17 cellular contexts compared by ENCODE assay signal in the genomic region with DNA sequence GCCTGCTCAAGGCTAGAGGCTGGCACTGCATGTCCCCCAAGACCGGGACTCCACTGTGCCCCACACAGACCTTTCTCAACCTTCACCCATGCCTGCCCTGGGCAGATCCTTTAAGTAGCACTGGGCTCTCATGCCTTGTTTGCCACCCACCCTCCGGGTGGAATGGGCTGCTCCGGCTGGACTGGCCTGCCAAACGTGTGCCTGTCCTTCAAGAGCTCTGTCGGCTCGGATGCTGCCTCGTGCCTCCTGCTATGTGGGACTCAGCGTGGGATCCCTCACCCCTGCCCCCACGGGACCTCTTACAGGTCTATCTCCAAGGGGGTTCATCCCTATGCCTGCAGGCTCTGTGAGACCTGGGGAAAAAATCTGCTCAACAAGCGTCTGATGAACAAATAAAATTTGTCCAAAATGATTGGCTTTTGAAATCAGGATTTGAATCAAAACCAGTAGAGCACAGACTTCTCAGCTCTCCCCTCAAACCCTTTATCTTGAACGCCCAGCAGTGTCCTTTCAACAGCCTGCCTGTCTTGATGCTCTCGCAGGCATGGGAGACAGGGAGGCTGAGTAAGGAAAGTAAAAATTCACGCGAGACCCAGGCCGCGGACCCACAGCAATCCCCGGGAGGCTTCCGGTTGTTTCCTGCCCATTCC. TPM values are rescaled to one million over a fixed set of nuclear protein-coding genes. Genes with fewer than 3 reads are reported as not detected.
A peak's percentile ranks its signal among the peaks of the same experiment; 100 is the strongest.
DNase-seq lines count a peak whose midpoint lies in the region; ATAC-seq, FAIRE-seq and TF ChIP-seq lines count a peak whose summit lies in the region.
"Had no signal": no experiment of that assay in that cellular context is flagged by ENCODE, and none has a peak within 500 bp of the region (broad histone marks: within the 10 kb centered on the region; RNA-seq: fewer than 3 reads in every experiment).

No MANE protein-coding gene starts in this region.

- no peak overlapping the region for H4K91ac ChIP-seq in neuronal stem cell (ENCODE audit: low read depth, low read length, poor library complexity)

- no CpG with 5 or more reads among the region's 18 CpGs for WGBS in neuronal stem cell (ENCODE audit: extremely low coverage in 2 of 2, insufficient read length in 2 of 2, insufficient replicate concordance in 1 of 2), 2 donors

- H3K36me3 ChIP-seq in RWPE2 (ENCODE audit: low read depth) (no peaks in the 10 kb centered on the region), kidney (ENCODE audit: control insufficient read depth in 1 of 2, insufficient read depth in 2 of 2, low read length in 2 of 2) (peaks cover 0 to 6% of the 10 kb centered on the region in 2 donors), neuronal stem cell (replicated peaks in 1 of 2; ENCODE audit: control insufficient read depth in 2 of 2, insufficient read depth in 2 of 2, low read length in 2 of 2) (peaks cover 0 to 2% of the 10 kb centered on the region in 2 donors)

- no peaks in the 10 kb centered on the region for H3K79me1 ChIP-seq in neuronal stem cell (ENCODE audit: low read depth, low read length)

- FAIRE-seq in kidney (lab: Jason Lieb, UNC): no peak
- FAIRE-seq: HTR-8/SVneo had no signal

- no peak overlapping the region for H2AFZ ChIP-seq in neuronal stem cell (ENCODE audit: low read length)

- H3K4me1 ChIP-seq in RWPE2 (ENCODE audit: insufficient read depth, poor library complexity, severe bottlenecking): no peaks in the 10 kb centered on the region
- no peaks in the 10 kb centered on the region for H3K4me1 ChIP-seq in kidney (ENCODE audit: control insufficient read depth in 1 of 2, insufficient read depth in 1 of 2, low read depth in 1 of 2, low read length in 2 of 2)
- H3K4me1 ChIP-seq in neuronal stem cell (ENCODE audit: control insufficient read depth in 2 of 2, insufficient read depth in 1 of 2, low read depth in 1 of 2, low read length in 2 of 2): peaks cover 6 to 11% of the 10 kb centered on the region in 2 donors

- no peak overlapping the region for H3K4ac ChIP-seq in neuronal stem cell (ENCODE audit: low read length)

- no peak overlapping the region for H3K4me3 ChIP-seq in RWPE2 (ENCODE audit: severe bottlenecking)
- no peak overlapping the region for H3K4me3 ChIP-seq in kidney (ENCODE audit: low read length in 2 of 2)
- no peak overlapping the region for H3K4me3 ChIP-seq in neuronal stem cell (ENCODE audit: low read length in 2 of 2)
- H3K4me3 ChIP-seq: BLaER1 treated with 17β-estradiol and CSF1 and Interleukin-3, amounts not matched to agents 10 nM and 100 nM had no signal

- H3K14ac ChIP-seq in neuronal stem cell (ENCODE audit: low read length): peak overlapping the region; percentile 79

- H3K27ac ChIP-seq in RWPE2 (ENCODE audit: poor library complexity, severe bottlenecking) (no peak overlapping the region), kidney (ENCODE audit: low read depth in 2 of 2, low read length in 2 of 2) (no peak overlapping the region), neuronal stem cell (replicated peaks; ENCODE audit: low read length) (no peak overlapping the region)
- H3K27ac ChIP-seq: BLaER1 treated with 17β-estradiol and CSF1 and Interleukin-3, amounts not matched to agents 10 nM and 100 nM had no signal

- H3K27me3 ChIP-seq in RWPE2 (ENCODE audit: insufficient read depth, poor library complexity, severe bottlenecking) (no peaks in the 10 kb centered on the region), neuronal stem cell (ENCODE audit: control insufficient read depth in 3 of 3, insufficient read depth in 3 of 3, low read depth in 1 of 3, low read length in 3 of 3) (no peaks in the 10 kb centered on the region)
- H3K27me3 ChIP-seq: BLaER1 treated with 17β-estradiol and CSF1 and Interleukin-3, amounts not matched to agents 10 nM and 100 nM had no signal

- intact Hi-C loops in kidney (cut with DNase I): no loop called here

- H3K36me3 Mint-ChIP-seq in stimulated activated effector memory CD8-positive, alpha-beta T cell treated with anti-CD3 and anti-CD28 coated beads, Interleukin-12 subunit alpha, Interleukin-12 subunit beta, amount 100 ng/mL, for 72 hours: no peaks in the 10 kb centered on the region
- H3K36me3 Mint-ChIP-seq in activated naive CD4-positive, alpha-beta T cell treated with anti-CD3 and anti-CD28 coated beads, Interleukin-2, amount 10 ng/mL, durations not matched to agents 7 days and 5 days: no peaks in the 10 kb centered on the region

- H3K9ac ChIP-seq in kidney (ENCODE audit: low read length in 2 of 2) (no peak overlapping the region), neuronal stem cell (ENCODE audit: low read depth, low read length, poor library complexity) (no peak overlapping the region)
- H3K9ac ChIP-seq: BLaER1 treated with 17β-estradiol and CSF1 and Interleukin-3, amounts not matched to agents 10 nM and 100 nM had no signal

- H4K8ac ChIP-seq in neuronal stem cell (ENCODE audit: low read depth, low read length): no peak overlapping the region

- TF ChIP-seq CTCF in RWPE2 (IDR thresholded peaks at IDR 0.05; ENCODE audit: poor library complexity, severe bottlenecking) (no peak), kidney (IDR thresholded peaks at IDR 0.05; ENCODE audit: borderline replicate concordance, extremely low read depth, insufficient read depth) (no peak)

- no peaks in the 10 kb centered on the region for H3K4me1 Mint-ChIP-seq in stimulated activated effector memory CD8-positive, alpha-beta T cell treated with anti-CD3 and anti-CD28 coated beads, Interleukin-12 subunit alpha, Interleukin-12 subunit beta, amount 100 ng/mL, for 72 hours
- no peaks in the 10 kb centered on the region for H3K4me1 Mint-ChIP-seq in activated naive CD4-positive, alpha-beta T cell treated with anti-CD3 and anti-CD28 coated beads, Interleukin-2, amount 10 ng/mL, durations not matched to agents 7 days and 5 days
- H3K4me1 Mint-ChIP-seq: B cell had no signal

- DNase-seq in RWPE2 (ENCODE audit: low spot score): no peak
- peak; percentile 54 for DNase-seq in kidney
- DNase-seq in neuronal stem cell (ENCODE audit: low spot score): no peak
- no peak for DNase-seq in stimulated activated effector memory CD8-positive, alpha-beta T cell treated with anti-CD3 and anti-CD28 coated beads, Interleukin-12 subunit alpha, Interleukin-12 subunit beta, amount 100 ng/mL, for 72 hours (ENCODE audit: low spot score in 2 of 2)
- no peak for DNase-seq in NCI-H526 (lab: John Stamatoyannopoulos, UW)
- DNase-seq in NCI-H1417 treated with DMSO at 0.1 percent for 48 hours (lab: John Stamatoyannopoulos, UW): no peak
- no peak for DNase-seq in activated naive CD4-positive, alpha-beta T cell treated with anti-CD3 and anti-CD28 coated beads, Interleukin-2, amount 10 ng/mL, durations not matched to agents 7 days and 5 days
- DNase-seq: Calu3; CD8-positive, alpha-beta T cell; DMS79 treated with DMSO at 0.1 percent for 48 hours; GF-D8; GOT3; H7 had no signal

- peak overlapping the region; percentile 52 for H3K23ac ChIP-seq in neuronal stem cell (ENCODE audit: low read depth, low read length, poor library complexity)

- H3K27me3 Mint-ChIP-seq in activated naive CD4-positive, alpha-beta T cell treated with anti-CD3 and anti-CD28 coated beads, Interleukin-2, amount 10 ng/mL, durations not matched to agents 7 days and 5 days: no peaks in the 10 kb centered on the region
- H3K27me3 Mint-ChIP-seq: B cell had no signal

- no peak overlapping the region for H2BK15ac ChIP-seq in neuronal stem cell (ENCODE audit: low read length)

- no peak overlapping the region for H3K4me2 ChIP-seq in neuronal stem cell (ENCODE audit: insufficient read depth, low read length, poor library complexity, severe bottlenecking)
- H3K4me2 ChIP-seq: BLaER1 treated with 17β-estradiol and CSF1 and Interleukin-3, amounts not matched to agents 10 nM and 100 nM had no signal

- peak overlapping the region; percentile 10 for H2AK5ac ChIP-seq in neuronal stem cell (ENCODE audit: low read depth, low read length)

- H3K4me3 Mint-ChIP-seq in stimulated activated effector memory CD8-positive, alpha-beta T cell treated with anti-CD3 and anti-CD28 coated beads, Interleukin-12 subunit alpha, Interleukin-12 subunit beta, amount 100 ng/mL, for 72 hours: no peak overlapping the region
- no peak overlapping the region for H3K4me3 Mint-ChIP-seq in activated naive CD4-positive, alpha-beta T cell treated with anti-CD3 and anti-CD28 coated beads, Interleukin-2, amount 10 ng/mL, durations not matched to agents 7 days and 5 days
- H3K4me3 Mint-ChIP-seq: B cell; CD8-positive, alpha-beta T cell had no signal

- H2BK5ac ChIP-seq in neuronal stem cell (ENCODE audit: low read length): no peak overlapping the region

- H3K18ac ChIP-seq in neuronal stem cell (ENCODE audit: low read length): peak overlapping the region; percentile 2

- H2BK120ac ChIP-seq in neuronal stem cell (ENCODE audit: low read depth, low read length): no peak overlapping the region

- peak overlapping the region; percentile 40 for H3K27ac Mint-ChIP-seq in stimulated activated effector memory CD8-positive, alpha-beta T cell treated with anti-CD3 and anti-CD28 coated beads, Interleukin-12 subunit alpha, Interleukin-12 subunit beta, amount 100 ng/mL, for 72 hours
- no peak overlapping the region for H3K27ac Mint-ChIP-seq in activated naive CD4-positive, alpha-beta T cell treated with anti-CD3 and anti-CD28 coated beads, Interleukin-2, amount 10 ng/mL, durations not matched to agents 7 days and 5 days
- H3K27ac Mint-ChIP-seq: B cell; CD8-positive, alpha-beta T cell had no signal

- CTCF ChIA-PET in activated naive CD4-positive, alpha-beta T cell treated with anti-CD3 and anti-CD28 coated beads, Interleukin-2, amount 10 ng/mL, durations not matched to agents 7 days and 5 days (lab: Charles Lee): no interaction called here

- H3K9me3 Mint-ChIP-seq in stimulated activated effector memory CD8-positive, alpha-beta T cell treated with anti-CD3 and anti-CD28 coated beads, Interleukin-12 subunit alpha, Interleukin-12 subunit beta, amount 100 ng/mL, for 72 hours: no peaks in the 10 kb centered on the region
- H3K9me3 Mint-ChIP-seq in activated naive CD4-positive, alpha-beta T cell treated with anti-CD3 and anti-CD28 coated beads, Interleukin-2, amount 10 ng/mL, durations not matched to agents 7 days and 5 days: no peaks in the 10 kb centered on the region
- H3K9me3 Mint-ChIP-seq: CD8-positive, alpha-beta T cell had no signal

- H2BK12ac ChIP-seq in neuronal stem cell (ENCODE audit: low read length): no peak overlapping the region

- 0 out of 3 replicates have a peak, but pooled peaks have one; percentile 20 for ATAC-seq in RWPE2 (ENCODE audit: low read depth)
- peak; percentile 24 for ATAC-seq in stimulated activated effector memory CD8-positive, alpha-beta T cell treated with anti-CD3 and anti-CD28 coated beads, Interleukin-12 subunit alpha, Interleukin-12 subunit beta, amount 100 ng/mL, for 72 hours
- ATAC-seq: CD8-positive, alpha-beta T cell; HCT116 had no signal

- H3K9me3 ChIP-seq in RWPE2 (ENCODE audit: severe bottlenecking): no peaks in the 10 kb centered on the region
- H3K9me3 ChIP-seq in kidney (ENCODE audit: control insufficient read depth in 1 of 2, low read length in 2 of 2): no peaks in the 10 kb centered on the region
- H3K9me3 ChIP-seq in neuronal stem cell (replicated peaks in 1 of 2; ENCODE audit: control insufficient read depth in 2 of 2, insufficient read depth in 1 of 2, low read depth in 1 of 2, low read length in 2 of 2): no peaks in the 10 kb centered on the region
- H3K9me3 ChIP-seq: BLaER1 treated with 17β-estradiol and CSF1 and Interleukin-3, amounts not matched to agents 10 nM and 100 nM had no signal

RNA-seq across cellular contexts. Expression of gene CRB2, which starts 56.3 kb away (rescaled TPM):
- 0.88 TPM for total RNA-seq in kidney
- polyA plus RNA-seq in kidney (ENCODE audit: insufficient read depth, low read depth, low replicate concordance): 8.4 TPM
- 41.7 TPM for polyA plus RNA-seq in neuronal stem cell (2013, experiment 1 of 2)
- 41.7 TPM for polyA plus RNA-seq in neuronal stem cell (2013, experiment 2 of 2)
- total RNA-seq: Calu3; CD8-positive, alpha-beta T cell had no signal
